In genomic region chr17:45240905-45241314, GRCh38 we compare ENCODE assay signal across 13 cellular contexts. TPM values are rescaled to one million over a fixed set of nuclear protein-coding genes. Genes with fewer than 3 reads are reported as not detected.
DNase-seq lines count a peak whose midpoint lies in the region; ATAC-seq and TF ChIP-seq lines count a peak whose summit lies in the region.
"Had no signal": no experiment of that assay in that cellular context is flagged by ENCODE, and none has a peak within 500 bp of the region (broad histone marks: within the 10 kb centered on the region; RNA-seq: fewer than 3 reads in every experiment).

No MANE protein-coding gene starts in this region.

- no peak overlapping the region for H3K4me3 Mint-ChIP-seq in CD4-positive, CD25-positive, alpha-beta regulatory T cell
- H3K4me3 Mint-ChIP-seq in endodermal cell (peak overlapping the region; percentile 58), neural progenitor cell (peak overlapping the region; percentile 81)
- H3K4me3 Mint-ChIP-seq: activated T-cell treated with anti-CD3 and anti-CD28 coated beads, Interleukin-2, amount 50 U/mL, for 4 hours had no signal

- no peaks in the 10 kb centered on the region for H3K9me3 Mint-ChIP-seq in CD4-positive, CD25-positive, alpha-beta regulatory T cell
- H3K9me3 Mint-ChIP-seq in endodermal cell: no peaks in the 10 kb centered on the region
- no peaks in the 10 kb centered on the region for H3K9me3 Mint-ChIP-seq in neural progenitor cell
- H3K9me3 Mint-ChIP-seq: activated T-cell treated with anti-CD3 and anti-CD28 coated beads, Interleukin-2, amount 50 U/mL, for 4 hours had no signal

- no peak overlapping the region for H3K4me3 ChIP-seq in CD4-positive, CD25-positive, alpha-beta regulatory T cell (ENCODE audit: low read depth, low read length)
- H3K4me3 ChIP-seq in HUES64 (ENCODE audit: low read length) (peak overlapping the region; percentile 75), endodermal cell (ENCODE audit: low read length) (peak overlapping the region; percentile 76), neural progenitor cell (peak overlapping the region; percentile 65)

- ATAC-seq in CD4-positive, CD25-positive, alpha-beta regulatory T cell (ENCODE audit: low read depth in 2 of 2): no peak
- no peak for ATAC-seq in HG03045 (IDR thresholded peaks at IDR 0.05; ENCODE audit: unreplicated experiment)
- ATAC-seq: activated T-cell treated with anti-CD3 and anti-CD28 coated beads, Interleukin-2, amount 50 U/mL, for 4 hours had no signal

- H3K9me3 ChIP-seq in CD4-positive, CD25-positive, alpha-beta regulatory T cell (ENCODE audit: control insufficient read depth in 2 of 2, low read length in 2 of 2): no peaks in the 10 kb centered on the region
- H3K9me3 ChIP-seq in HUES64 (ENCODE audit: insufficient read depth, low read depth, low read length) (no peaks in the 10 kb centered on the region), endodermal cell (ENCODE audit: control insufficient read depth, low read length) (no peaks in the 10 kb centered on the region), neural progenitor cell (ENCODE audit: low read depth) (no peaks in the 10 kb centered on the region)
- H3K9me3 ChIP-seq: colonic mucosa had no signal

- H3K4me1 ChIP-seq in CD4-positive, CD25-positive, alpha-beta regulatory T cell (ENCODE audit: control insufficient read depth, insufficient read depth, low read length, poor library complexity, severe bottlenecking): peaks cover 19% of the 10 kb centered on the region
- H3K4me1 ChIP-seq in HUES64 (ENCODE audit: insufficient read depth, low read length) (peaks cover 8% of the 10 kb centered on the region; the same call in 1 of the 2 replicates), endodermal cell (ENCODE audit: control insufficient read depth, insufficient read depth, low read length) (no peaks in the 10 kb centered on the region), neural progenitor cell (peaks cover 9% of the 10 kb centered on the region)
- H3K4me1 ChIP-seq: colonic mucosa had no signal

- peaks cover 94% of the 10 kb centered on the region for H3K36me3 ChIP-seq in CD4-positive, CD25-positive, alpha-beta regulatory T cell (ENCODE audit: control insufficient read depth, insufficient read depth, low read length)
- H3K36me3 ChIP-seq in HUES64 (ENCODE audit: insufficient read depth, low read length) (no peaks in the 10 kb centered on the region), endodermal cell (ENCODE audit: control insufficient read depth, insufficient read depth, low read length) (no peaks in the 10 kb centered on the region), neural progenitor cell (no peaks in the 10 kb centered on the region)
- H3K36me3 ChIP-seq: colonic mucosa had no signal

- peaks cover 30% of the 10 kb centered on the region for H3F3A ChIP-seq in neural progenitor cell (ENCODE audit: low read depth)

- peak overlapping the region; percentile 89 for H2AFZ ChIP-seq in neural progenitor cell (replicated peaks)

- no peaks in the 10 kb centered on the region for H3K27me3 ChIP-seq in CD4-positive, CD25-positive, alpha-beta regulatory T cell (ENCODE audit: control insufficient read depth, insufficient read depth, low read length)
- peaks cover 30% of the 10 kb centered on the region for H3K27me3 ChIP-seq in HUES64 (ENCODE audit: insufficient read depth, low read length)
- H3K27me3 ChIP-seq in endodermal cell (ENCODE audit: control insufficient read depth, insufficient read depth, low read length, poor library complexity, severe bottlenecking): peaks cover 37% of the 10 kb centered on the region
- H3K27me3 ChIP-seq in neural progenitor cell: peaks cover 27% of the 10 kb centered on the region

- WGBS in HUES64: 56% methylated on average over 21 of the region's 21 CpGs
- WGBS in endodermal cell (ENCODE audit: insufficient coverage in 1 of 2, insufficient read length in 1 of 2), 2 experiments: 59 to 70% methylated on average over 9 to 21 of the region's 21 CpGs

- H3K36me3 Mint-ChIP-seq in CD4-positive, CD25-positive, alpha-beta regulatory T cell: peaks cover 35% of the 10 kb centered on the region
- no peaks in the 10 kb centered on the region for H3K36me3 Mint-ChIP-seq in endodermal cell (ENCODE audit: low read depth)
- no peaks in the 10 kb centered on the region for H3K36me3 Mint-ChIP-seq in neural progenitor cell

- no peaks in the 10 kb centered on the region for H3K79me2 ChIP-seq in neural progenitor cell (ENCODE audit: low read depth)

- H3K4me2 ChIP-seq in neural progenitor cell: peak overlapping the region; percentile 99

- no peak for TF ChIP-seq CTCF in endodermal cell (conservative IDR thresholded peaks at IDR 0.05)
- no peak for TF ChIP-seq CTCF in neural progenitor cell (IDR thresholded peaks at IDR 0.05)
- no peak for TF ChIP-seq CTCF in GM10266 (IDR thresholded peaks at IDR 0.05; ENCODE audit: control insufficient read depth, insufficient read depth, low read depth, missing control alignments)

- peak overlapping the region; percentile 23 for H3K27ac ChIP-seq in CD4-positive, CD25-positive, alpha-beta regulatory T cell (ENCODE audit: insufficient read depth, low read length, poor library complexity, severe bottlenecking)
- H3K27ac ChIP-seq in HUES64 (ENCODE audit: low read depth, low read length): no peak overlapping the region
- no peak overlapping the region for H3K27ac ChIP-seq in endodermal cell (ENCODE audit: low read depth, low read length)
- no peak overlapping the region for H3K27ac ChIP-seq in neural progenitor cell
- H3K27ac ChIP-seq: colonic mucosa had no signal

- H3K9ac ChIP-seq in HUES64 (ENCODE audit: low read depth, low read length) (peak overlapping the region; percentile 60; the same call in 1 of the 2 replicates), endodermal cell (ENCODE audit: extremely low read depth, low read length, poor library complexity, severe bottlenecking) (no peak overlapping the region), neural progenitor cell (no peak overlapping the region)

- no peaks in the 10 kb centered on the region for H4K20me1 ChIP-seq in neural progenitor cell (ENCODE audit: low read depth)

- H3K27me3 Mint-ChIP-seq in CD4-positive, CD25-positive, alpha-beta regulatory T cell: no peaks in the 10 kb centered on the region
- H3K27me3 Mint-ChIP-seq in endodermal cell (ENCODE audit: insufficient read depth) (peaks cover 72% of the 10 kb centered on the region), neural progenitor cell (ENCODE audit: insufficient read depth, low read depth) (peaks cover 38% of the 10 kb centered on the region)

- peaks cover 0 to 34% (median 17%) of the 10 kb centered on the region in 4 donors for H3K4me1 Mint-ChIP-seq in CD4-positive, CD25-positive, alpha-beta regulatory T cell
- H3K4me1 Mint-ChIP-seq in endodermal cell (peaks cover 7% of the 10 kb centered on the region), neural progenitor cell (peaks cover 12% of the 10 kb centered on the region)

- no peak overlapping the region for H3K27ac Mint-ChIP-seq in CD4-positive, CD25-positive, alpha-beta regulatory T cell
- H3K27ac Mint-ChIP-seq in endodermal cell (no peak overlapping the region), neural progenitor cell (peak overlapping the region; percentile 42)

- DNase-seq in CD4-positive, CD25-positive, alpha-beta regulatory T cell: no peak
- DNase-seq in endodermal cell: no peak
- no peak for DNase-seq in neural progenitor cell (ENCODE audit: low spot score)
- no peak for DNase-seq in DMS 273 treated with DMSO at 0.1 percent for 48 hours (lab: John Stamatoyannopoulos, UW)
- no peak for DNase-seq in NCI-H226
- no peak for DNase-seq in GM10266 (ENCODE audit: extremely low spot score)
- DNase-seq: activated T-cell treated with anti-CD3 and anti-CD28 coated beads, Interleukin-2, amount 50 U/mL, for 4 hours; OCI-M1 had no signal

RNA-seq across cellular contexts. Expression of gene FMNL1, which starts 19.2 kb away (rescaled TPM):
- total RNA-seq in CD4-positive, CD25-positive, alpha-beta regulatory T cell: 575 TPM
- 10 to 100 TPM; 22.8 to 28.5 (median 24.7) TPM for polyA plus RNA-seq in CD4-positive, CD25-positive, alpha-beta regulatory T cell
- polyA plus RNA-seq in HUES64 (2013, experiment 1 of 2): 4.1 TPM
- 3.2 TPM for polyA plus RNA-seq in HUES64 (2013, experiment 2 of 2)
- total RNA-seq in endodermal cell (1 to 10 TPM; 3.5 to 4.5 TPM), neural progenitor cell (ENCODE audit: low replicate concordance) (2.0 and 2.4 TPM in 2 replicates)
- polyA plus RNA-seq in endodermal cell (2013, experiment 1 of 2): 1.9 TPM
- polyA plus RNA-seq in endodermal cell (2013, experiment 2 of 2): 1.7 TPM

RNA-seq across cellular contexts. Expression of gene SPATA32, which starts 21.0 kb away (rescaled TPM):
- total RNA-seq in CD4-positive, CD25-positive, alpha-beta regulatory T cell: 0.20 TPM
- polyA plus RNA-seq in CD4-positive, CD25-positive, alpha-beta regulatory T cell: under 1 TPM in 2 of 4 donors, not detected in 2; 0.36 to 0.60 TPM
- polyA plus RNA-seq in HUES64 (2013, experiment 1 of 2): not detected
- not detected for polyA plus RNA-seq in HUES64 (2013, experiment 2 of 2)
- under 1 TPM in 1 of 2 donors, not detected in 1; 0.18 TPM for total RNA-seq in endodermal cell
- polyA plus RNA-seq in endodermal cell (2013, experiment 1 of 2): not detected
- polyA plus RNA-seq in endodermal cell (2013, experiment 2 of 2): not detected
- not detected in 2 replicates for total RNA-seq in neural progenitor cell (ENCODE audit: low replicate concordance)
- total RNA-seq: colonic mucosa, glomerular endothelial cell, subcutaneous adipose tissue had no signal

Comparison
In these comparisons a context has a peak if more than half of its experiments do, and no peak if none do; other contexts are left out.
1. H3K4me3 Mint-ChIP-seq: peak in endodermal cell (single experiment) and neural progenitor cell (single experiment); none in CD4-positive, CD25-positive, alpha-beta regulatory T cell (0 of 4).
2. RNA of gene FMNL1, which starts 19.2 kb away (total RNA-seq): 575 TPM in CD4-positive, CD25-positive, alpha-beta regulatory T cell (single experiment); 3.5 to 4.5 TPM in endodermal cell and 2.0 to 2.4 TPM in neural progenitor cell; every median in the first group is over 100 times any median in the second.